ENCODE assay signal across 1 cellular context in the genomic region with DNA sequence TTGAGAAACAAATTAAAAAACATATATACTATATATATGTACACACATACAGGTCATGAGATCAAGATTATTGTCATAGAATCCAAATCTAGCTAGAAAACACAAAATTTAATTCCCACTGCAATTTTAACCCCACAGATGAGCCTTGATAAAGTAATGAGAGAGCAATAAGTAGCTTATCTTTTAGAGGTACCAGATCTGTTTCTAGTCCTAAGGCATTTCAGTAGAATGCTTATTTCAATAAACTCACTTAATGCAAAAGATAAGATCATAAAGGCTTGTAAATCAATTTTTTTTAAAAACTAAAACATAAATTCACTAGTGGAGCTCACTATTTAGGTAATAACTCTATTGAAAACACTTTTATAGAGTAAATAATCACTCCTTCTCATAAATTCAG.
TF ChIP-seq lines count a peak whose summit lies in the region.

No MANE protein-coding gene starts in this region.

TF ChIP-seq in SK-N-SH treated with all-trans-retinoic acid at 6 μM for 48 hours, 23 proteins besides CTCF, POLR2A, EP300 and RAD21 (continued from another document):
- TF ChIP-seq, protein P1, sequence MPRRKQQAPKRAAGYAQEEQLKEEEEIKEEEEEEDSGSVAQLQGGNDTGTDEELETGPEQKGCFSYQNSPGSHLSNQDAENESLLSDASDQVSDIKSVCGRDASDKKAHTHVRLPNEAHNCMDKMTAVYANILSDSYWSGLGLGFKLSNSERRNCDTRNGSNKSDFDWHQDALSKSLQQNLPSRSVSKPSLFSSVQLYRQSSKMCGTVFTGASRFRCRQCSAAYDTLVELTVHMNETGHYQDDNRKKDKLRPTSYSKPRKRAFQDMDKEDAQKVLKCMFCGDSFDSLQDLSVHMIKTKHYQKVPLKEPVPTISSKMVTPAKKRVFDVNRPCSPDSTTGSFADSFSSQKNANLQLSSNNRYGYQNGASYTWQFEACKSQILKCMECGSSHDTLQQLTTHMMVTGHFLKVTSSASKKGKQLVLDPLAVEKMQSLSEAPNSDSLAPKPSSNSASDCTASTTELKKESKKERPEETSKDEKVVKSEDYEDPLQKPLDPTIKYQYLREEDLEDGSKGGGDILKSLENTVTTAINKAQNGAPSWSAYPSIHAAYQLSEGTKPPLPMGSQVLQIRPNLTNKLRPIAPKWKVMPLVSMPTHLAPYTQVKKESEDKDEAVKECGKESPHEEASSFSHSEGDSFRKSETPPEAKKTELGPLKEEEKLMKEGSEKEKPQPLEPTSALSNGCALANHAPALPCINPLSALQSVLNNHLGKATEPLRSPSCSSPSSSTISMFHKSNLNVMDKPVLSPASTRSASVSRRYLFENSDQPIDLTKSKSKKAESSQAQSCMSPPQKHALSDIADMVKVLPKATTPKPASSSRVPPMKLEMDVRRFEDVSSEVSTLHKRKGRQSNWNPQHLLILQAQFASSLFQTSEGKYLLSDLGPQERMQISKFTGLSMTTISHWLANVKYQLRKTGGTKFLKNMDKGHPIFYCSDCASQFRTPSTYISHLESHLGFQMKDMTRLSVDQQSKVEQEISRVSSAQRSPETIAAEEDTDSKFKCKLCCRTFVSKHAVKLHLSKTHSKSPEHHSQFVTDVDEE (CRISPR knock-in tag; IDR thresholded peaks at IDR 0.05) = peak; percentile 90
- TF ChIP-seq CSDC2 (CRISPR knock-in tag; IDR thresholded peaks at IDR 0.05) = no peak
- no peak for TF ChIP-seq RARB (CRISPR knock-in tag; IDR thresholded peaks at IDR 0.05)
- no peak for TF ChIP-seq PPARA (CRISPR knock-in tag; IDR thresholded peaks at IDR 0.05; ENCODE audit: borderline replicate concordance)
- TF ChIP-seq, protein P2, sequence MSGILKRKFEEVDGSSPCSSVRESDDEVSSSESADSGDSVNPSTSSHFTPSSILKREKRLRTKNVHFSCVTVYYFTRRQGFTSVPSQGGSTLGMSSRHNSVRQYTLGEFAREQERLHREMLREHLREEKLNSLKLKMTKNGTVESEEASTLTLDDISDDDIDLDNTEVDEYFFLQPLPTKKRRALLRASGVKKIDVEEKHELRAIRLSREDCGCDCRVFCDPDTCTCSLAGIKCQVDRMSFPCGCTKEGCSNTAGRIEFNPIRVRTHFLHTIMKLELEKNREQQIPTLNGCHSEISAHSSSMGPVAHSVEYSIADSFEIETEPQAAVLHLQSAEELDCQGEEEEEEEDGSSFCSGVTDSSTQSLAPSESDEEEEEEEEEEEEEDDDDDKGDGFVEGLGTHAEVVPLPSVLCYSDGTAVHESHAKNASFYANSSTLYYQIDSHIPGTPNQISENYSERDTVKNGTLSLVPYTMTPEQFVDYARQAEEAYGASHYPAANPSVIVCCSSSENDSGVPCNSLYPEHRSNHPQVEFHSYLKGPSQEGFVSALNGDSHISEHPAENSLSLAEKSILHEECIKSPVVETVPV (CRISPR knock-in tag; IDR thresholded peaks at IDR 0.05) = peak; percentile 94
